In the genomic region with DNA sequence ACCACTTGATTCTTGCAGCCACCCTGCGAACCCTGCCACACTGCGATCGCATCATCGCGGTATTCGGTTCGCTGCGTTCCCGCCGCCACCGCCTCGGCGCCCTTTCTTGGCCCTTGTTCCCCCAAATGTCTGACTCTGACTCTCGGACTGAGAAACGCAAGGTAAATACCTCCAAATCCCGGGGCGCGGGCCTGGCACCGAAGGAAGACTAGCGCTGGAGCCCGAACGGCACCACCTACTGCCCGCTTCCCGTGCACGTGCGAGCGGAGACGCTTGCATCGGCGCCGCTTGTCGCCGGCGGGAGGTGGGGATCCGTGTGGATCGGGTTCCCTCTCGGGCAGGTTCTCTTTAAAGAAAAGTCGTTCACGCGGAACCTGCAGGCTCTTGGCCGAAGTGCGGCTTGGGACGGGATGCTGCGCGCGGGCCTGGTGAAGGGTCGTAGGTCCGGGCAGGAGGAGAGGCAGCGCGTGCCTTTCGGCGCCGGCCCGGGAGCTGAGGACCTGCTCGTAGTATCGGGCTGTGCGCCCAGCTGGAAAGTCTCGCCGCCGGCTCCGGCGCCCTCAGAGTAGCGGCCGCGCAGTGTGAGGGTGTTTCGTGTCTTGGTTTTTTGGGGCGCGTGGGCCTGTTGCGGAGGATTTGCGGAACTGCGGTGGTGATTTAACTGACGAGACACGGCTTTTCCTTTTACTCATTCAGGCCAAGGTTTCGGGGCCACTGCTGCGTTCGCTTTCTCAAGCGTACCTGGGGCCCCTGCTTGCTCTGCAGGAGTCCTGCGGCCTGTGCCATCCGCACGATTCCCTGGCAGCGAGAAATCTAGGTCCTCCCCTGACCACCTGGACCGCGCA, we compare ENCODE assay signal across 8 cellular contexts. TPM values are rescaled to one million over a fixed set of nuclear protein-coding genes. Genes with fewer than 3 reads are reported as not detected.
DNase-seq lines count a peak whose midpoint lies in the region; ATAC-seq, FAIRE-seq and TF ChIP-seq lines count a peak whose summit lies in the region.

No MANE protein-coding gene starts in this region.

- peaks cover 0 to 4% of the 10 kb centered on the region in 2 experiments for H3K36me3 ChIP-seq in keratinocyte (ENCODE audit: control insufficient read depth in 2 of 2, extremely low read depth in 1 of 2, insufficient read depth in 2 of 2, low read length in 2 of 2)

- H3K9me3 ChIP-seq in keratinocyte (ENCODE audit: control insufficient read depth, low read depth, low read length): no peaks in the 10 kb centered on the region

- H2AFZ ChIP-seq in keratinocyte (ENCODE audit: control insufficient read depth, low read length): peak overlapping the region; percentile 83

- peak overlapping the region; percentile 75 for H3K27ac ChIP-seq in keratinocyte (ENCODE audit: control insufficient read depth, insufficient read depth, low read length)

- H3K4me3 ChIP-seq in GM12875 (ENCODE audit: low read depth, low read length) (peak overlapping the region; percentile 26), keratinocyte (ENCODE audit: control insufficient read depth in 2 of 3, extremely low read depth in 1 of 3, insufficient read depth in 2 of 3, low read depth in 1 of 3, low read length in 3 of 3) (peak overlapping the region; percentile 62 to 91 (median 83))
- H3K4me3 ChIP-seq in Jurkat, Clone E6-1 (ENCODE audit: low read length): peak overlapping the region; percentile 66

- H3K36me3 Mint-ChIP-seq in brain: peaks cover 26% of the 10 kb centered on the region

- no peak for TF ChIP-seq CTCF in GM12875 (IDR thresholded peaks at IDR 0.05; ENCODE audit: borderline replicate concordance, insufficient read depth, low read depth, low read length)
- no peak for TF ChIP-seq CTCF in brain (conservative IDR thresholded peaks at IDR 0.05)
- no peak for TF ChIP-seq CTCF in keratinocyte (optimal IDR thresholded peaks at IDR 0.05 in 1 of 3, IDR thresholded peaks at IDR 0.05 in 1 of 3, conservative IDR thresholded peaks at IDR 0.05 in 1 of 3; ENCODE audit: extremely low read depth in 1 of 3, insufficient read depth in 2 of 3, low read length in 3 of 3)

- peak overlapping the region; percentile 92 to 97 (median 95) for H3K4me3 Mint-ChIP-seq in brain

- peaks cover 0 to 24% (median 7%) of the 10 kb centered on the region in 5 experiments for H3K9me3 Mint-ChIP-seq in brain

- ATAC-seq in GM18868 (IDR thresholded peaks at IDR 0.05; ENCODE audit: unreplicated experiment): no peak
- ATAC-seq in GM21390 (IDR thresholded peaks at IDR 0.05; ENCODE audit: unreplicated experiment): no peak

- no peaks in the 10 kb centered on the region for H4K20me1 ChIP-seq in keratinocyte (ENCODE audit: control insufficient read depth, extremely low read depth, insufficient read depth, low read length)

- H3K4me1 Mint-ChIP-seq in brain: peaks cover 61% of the 10 kb centered on the region

- no peaks in the 10 kb centered on the region for H3K9me1 ChIP-seq in keratinocyte (ENCODE audit: control insufficient read depth, extremely low read depth, insufficient read depth, low read length)

- H3K4me2 ChIP-seq in keratinocyte (ENCODE audit: control insufficient read depth, extremely low read depth, insufficient read depth, low read depth, low read length): peak overlapping the region; percentile 92

- peaks cover 59% of the 10 kb centered on the region for H3K27me3 Mint-ChIP-seq in brain

- H3K27ac Mint-ChIP-seq in brain: peak overlapping the region; percentile 54 to 82 (median 77)

- no peaks in the 10 kb centered on the region for H3K27me3 ChIP-seq in keratinocyte (ENCODE audit: control insufficient read depth, extremely low read depth, insufficient read depth, low read length)

- H3K9ac ChIP-seq in keratinocyte (ENCODE audit: control insufficient read depth, extremely low read depth, insufficient read depth, low read length): peak overlapping the region; percentile 89

- H3K4me1 ChIP-seq in keratinocyte (ENCODE audit: control insufficient read depth, extremely low read depth, insufficient read depth, low read length): peaks cover 23% of the 10 kb centered on the region

- no peak for FAIRE-seq in keratinocyte (lab: Jason Lieb, UNC)

- dilution Hi-C loops in keratinocyte (cut with MboI; ENCODE audit: extremely low pct_ligation_motif_present, low sequenced_read_pairs): no loop called here

- DNase-seq in Jurkat, Clone E6-1 (ENCODE audit: low read depth, low spot score): no peak
- peak; percentile 58 for DNase-seq in SW480 (ENCODE audit: low spot score)
- no peak for DNase-seq in keratinocyte (ENCODE audit: low read depth, low spot score)
- peak; percentile 65 for DNase-seq in stimulated activated CD4-positive, alpha-beta T cell treated with anti-CD3 and anti-CD28 coated beads, Interleukin-15, amount 100 ng/mL, for 24 hours

- H3K79me2 ChIP-seq in keratinocyte (ENCODE audit: control insufficient read depth, insufficient read depth, low read length): peaks cover 13% of the 10 kb centered on the region

RNA-seq across cellular contexts. Expression of gene BCL2L11, which starts 0.5 kb away (rescaled TPM):
- 9.5 TPM for polyA plus RNA-seq in Jurkat, Clone E6-1 (2012; ENCODE audit: insufficient read depth, insufficient read length)
- polyA plus RNA-seq in brain (ENCODE audit: insufficient read depth, low read depth, low replicate concordance) (16.3 TPM), keratinocyte (1.4 to 1.9 TPM (median 1.6 TPM) in 3 replicates)
- 3.5 TPM for polyA plus RNA-seq in keratinocyte (2011; ENCODE audit: low read depth)
- 0.70 and 1.5 TPM in 2 replicates for polyA plus RNA-seq in keratinocyte (2011; cell fraction: cytosol; rRNA removed)
- polyA plus RNA-seq in keratinocyte (2011; cell fraction: nucleus; rRNA removed): 2.6 and 2.7 TPM in 2 replicates
- 1.7 and 3.7 TPM in 2 replicates for polyA plus RNA-seq in keratinocyte (2012; ENCODE audit: low replicate concordance)
- polyA minus RNA-seq in keratinocyte: 0.99 to 2.7 TPM (median 1.8 TPM) in 3 replicates
- 0.38 TPM for polyA minus RNA-seq in keratinocyte (2011; cell fraction: cytosol; rRNA and poly(A)+ RNA removed)
- polyA minus RNA-seq in keratinocyte (2011; cell fraction: nucleus; rRNA and poly(A)+ RNA removed): 1.9 and 2.1 TPM in 2 replicates

Comparison
In these comparisons a context has a peak if more than half of its experiments do, and no peak if none do; other contexts are left out.
1. H3K4me3 ChIP-seq: peak in every context shown above with its lines; median percentile 83 in keratinocyte; 66 in Jurkat, Clone E6-1; 26 in GM12875.
2. DNase-seq: peak in SW480 (single experiment) and stimulated activated CD4-positive, alpha-beta T cell treated with anti-CD3 and anti-CD28 coated beads, Interleukin-15, amount 100 ng/mL, for 24 hours (single experiment); none in Jurkat, Clone E6-1 (single experiment) and keratinocyte (single experiment).